In the genomic region with DNA sequence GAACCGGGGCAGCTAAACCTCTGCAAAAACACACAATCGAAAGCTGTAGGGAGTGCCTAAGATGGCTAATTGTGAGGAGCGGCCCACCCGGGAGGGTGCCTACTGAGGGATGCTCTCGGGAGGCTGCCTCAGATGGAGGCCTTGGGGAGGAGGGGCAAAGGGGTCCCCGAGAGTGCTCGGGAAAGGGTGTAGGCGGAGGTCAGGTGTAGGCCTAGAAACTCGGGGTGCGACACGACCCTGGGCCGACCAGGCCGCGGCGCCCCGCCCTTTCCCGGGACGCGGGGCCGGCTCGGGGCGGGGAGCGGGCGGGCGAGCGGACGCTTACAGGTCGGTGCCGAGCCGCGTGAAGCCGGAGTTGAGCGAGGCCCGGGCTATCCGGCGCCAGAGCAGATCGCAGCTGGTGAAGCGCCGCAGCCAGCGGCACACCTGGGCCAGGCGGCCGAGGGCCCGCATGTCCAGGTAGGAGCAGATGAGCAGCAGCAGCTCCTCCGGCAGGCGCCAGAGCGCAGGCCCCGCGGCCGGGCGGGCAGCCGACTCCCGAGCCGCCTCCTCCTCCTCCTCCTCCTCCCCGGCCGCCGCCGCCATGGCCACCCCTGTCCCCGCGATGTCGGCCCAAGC, we compare ENCODE assay signal across 1 cellular context.
A peak's percentile ranks its signal among the peaks of the same experiment; 100 is the strongest.
TF ChIP-seq lines count a peak whose summit lies in the region.

No MANE protein-coding gene starts in this region.

TF ChIP-seq in HepG2, 621 proteins besides CTCF, POLR2A, EP300 and RAD21 (continued from another document and continues in another):
- TF ChIP-seq, protein P1, sequence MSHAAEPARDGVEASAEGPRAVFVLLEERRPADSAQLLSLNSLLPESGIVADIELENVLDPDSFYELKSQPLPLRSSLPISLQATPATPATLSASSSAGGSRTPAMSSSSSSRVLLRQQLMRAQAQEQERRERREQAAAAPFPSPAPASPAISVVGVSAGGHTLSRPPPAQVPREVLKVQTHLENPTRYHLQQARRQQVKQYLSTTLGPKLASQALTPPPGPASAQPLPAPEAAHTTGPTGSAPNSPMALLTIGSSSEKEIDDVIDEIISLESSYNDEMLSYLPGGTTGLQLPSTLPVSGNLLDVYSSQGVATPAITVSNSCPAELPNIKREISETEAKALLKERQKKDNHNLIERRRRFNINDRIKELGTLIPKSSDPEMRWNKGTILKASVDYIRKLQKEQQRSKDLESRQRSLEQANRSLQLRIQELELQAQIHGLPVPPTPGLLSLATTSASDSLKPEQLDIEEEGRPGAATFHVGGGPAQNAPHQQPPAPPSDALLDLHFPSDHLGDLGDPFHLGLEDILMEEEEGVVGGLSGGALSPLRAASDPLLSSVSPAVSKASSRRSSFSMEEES (CRISPR knock-in tag; IDR thresholded peaks at IDR 0.05): no peak
- TF ChIP-seq NFKB2 (CRISPR knock-in tag; IDR thresholded peaks at IDR 0.05; ENCODE audit: borderline replicate concordance) (peak; percentile 84; the same call in 1 of the 2 replicates), ZNF503 (CRISPR knock-in tag; IDR thresholded peaks at IDR 0.05) (peak; percentile 71; the same call in 1 of the 2 replicates), KLF11 (CRISPR knock-in tag; IDR thresholded peaks at IDR 0.05) (no peak), ZBTB7A (CRISPR knock-in tag; IDR thresholded peaks at IDR 0.05) (peak; percentile 12; the same call in 1 of the 2 replicates), FOXO1 (CRISPR knock-in tag; IDR thresholded peaks at IDR 0.05) (peak; percentile 57; the same call in 1 of the 2 replicates), NR2F2 (IDR thresholded peaks at IDR 0.05; ENCODE audit: borderline replicate concordance, low read depth) (no peak), MAFG (CRISPR knock-in tag; IDR thresholded peaks at IDR 0.05) (peak; percentile 28; the same call in 1 of the 2 replicates), ZNF383 (CRISPR knock-in tag; IDR thresholded peaks at IDR 0.05; ENCODE audit: borderline replicate concordance) (no peak), ZNF121 (CRISPR knock-in tag; IDR thresholded peaks at IDR 0.05) (0 out of 2 replicates have a peak, but pooled peaks have one; percentile 40), KMT2A (CRISPR knock-in tag; IDR thresholded peaks at IDR 0.05) (peak; percentile 77), ZNF569 (CRISPR knock-in tag; IDR thresholded peaks at IDR 0.05; ENCODE audit: borderline replicate concordance) (no peak), ZNF790 (CRISPR knock-in tag; IDR thresholded peaks at IDR 0.05; ENCODE audit: borderline replicate concordance) (peak; percentile 29; the same call in 1 of the 2 replicates), RARA (CRISPR knock-in tag; IDR thresholded peaks at IDR 0.05) (peak; percentile 11), FOXA3 (CRISPR knock-in tag; IDR thresholded peaks at IDR 0.05) (peak; percentile 33; the same call in 1 of the 2 replicates), ZNF20 (CRISPR knock-in tag; IDR thresholded peaks at IDR 0.05) (no peak), TOPORS (CRISPR knock-in tag; IDR thresholded peaks at IDR 0.05) (peak; percentile 60; the same call in 1 of the 2 replicates), ZNF558 (CRISPR knock-in tag; IDR thresholded peaks at IDR 0.05; ENCODE audit: borderline replicate concordance) (no peak), ZMAT3 (CRISPR knock-in tag; conservative IDR thresholded peaks at IDR 0.05) (peak; percentile 73; the same call in 1 of the 2 replicates), PRDM15 (CRISPR knock-in tag; IDR thresholded peaks at IDR 0.05) (peak; percentile 56; the same call in 1 of the 2 replicates), NCOA2 (CRISPR knock-in tag; IDR thresholded peaks at IDR 0.05) (no peak), TOE1 (CRISPR knock-in tag; IDR thresholded peaks at IDR 0.05) (peak; percentile 41; the same call in 1 of the 2 replicates), DDIT3 (CRISPR knock-in tag; IDR thresholded peaks at IDR 0.05) (no peak), MBD4 (IDR thresholded peaks at IDR 0.05; ENCODE audit: borderline replicate concordance, low read length) (no peak), SALL2 (CRISPR knock-in tag; IDR thresholded peaks at IDR 0.05) (peak; percentile 46), ZNF788 (CRISPR knock-in tag; IDR thresholded peaks at IDR 0.05; ENCODE audit: borderline replicate concordance) (no peak), ZNF547 (CRISPR knock-in tag; IDR thresholded peaks at IDR 0.05) (peak; percentile 53; the same call in 1 of the 2 replicates), ASH2L (IDR thresholded peaks at IDR 0.05; ENCODE audit: insufficient read length, low read depth, low read length) (no peak), NR2F1 (CRISPR knock-in tag; IDR thresholded peaks at IDR 0.05) (no peak), REPIN1 (CRISPR knock-in tag; IDR thresholded peaks at IDR 0.05; ENCODE audit: borderline replicate concordance, low read depth) (no peak), DBP (CRISPR knock-in tag; IDR thresholded peaks at IDR 0.05; ENCODE audit: not compliant biosample characterization) (peak; percentile 40), REL (CRISPR knock-in tag; conservative IDR thresholded peaks at IDR 0.05) (no peak), ZNF234 (CRISPR knock-in tag; conservative IDR thresholded peaks at IDR 0.05) (peak; percentile 94; the same call in 1 of the 2 replicates), ZNF770 (CRISPR knock-in tag; IDR thresholded peaks at IDR 0.05) (peak; percentile 78; the same call in 1 of the 2 replicates), ZNF501 (CRISPR knock-in tag; IDR thresholded peaks at IDR 0.05) (peak; percentile 48), HOXA3 (CRISPR knock-in tag; IDR thresholded peaks at IDR 0.05) (peak; percentile 61), POGZ (CRISPR knock-in tag; IDR thresholded peaks at IDR 0.05) (peak; percentile 16; the same call in 1 of the 2 replicates), RAD51 (IDR thresholded peaks at IDR 0.05; ENCODE audit: borderline replicate concordance) (no peak), ZNF317 (CRISPR knock-in tag; IDR thresholded peaks at IDR 0.05) (no peak), ZSCAN20 (CRISPR knock-in tag; IDR thresholded peaks at IDR 0.05; ENCODE audit: borderline replicate concordance) (peak; percentile 91; the same call in 1 of the 2 replicates), ZNF776 (CRISPR knock-in tag; IDR thresholded peaks at IDR 0.05) (no peak)
- TF ChIP-seq, protein P2, sequence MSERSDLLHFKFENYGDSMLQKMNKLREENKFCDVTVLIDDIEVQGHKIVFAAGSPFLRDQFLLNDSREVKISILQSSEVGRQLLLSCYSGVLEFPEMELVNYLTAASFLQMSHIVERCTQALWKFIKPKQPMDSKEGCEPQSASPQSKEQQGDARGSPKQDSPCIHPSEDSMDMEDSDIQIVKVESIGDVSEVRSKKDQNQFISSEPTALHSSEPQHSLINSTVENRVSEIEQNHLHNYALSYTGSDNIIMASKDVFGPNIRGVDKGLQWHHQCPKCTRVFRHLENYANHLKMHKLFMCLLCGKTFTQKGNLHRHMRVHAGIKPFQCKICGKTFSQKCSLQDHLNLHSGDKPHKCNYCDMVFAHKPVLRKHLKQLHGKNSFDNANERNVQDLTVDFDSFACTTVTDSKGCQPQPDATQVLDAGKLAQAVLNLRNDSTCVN (CRISPR knock-in tag; IDR thresholded peaks at IDR 0.05; ENCODE audit: borderline replicate concordance): peak; percentile 7; the same call in 1 of the 2 replicates
- TF ChIP-seq, protein P3, sequence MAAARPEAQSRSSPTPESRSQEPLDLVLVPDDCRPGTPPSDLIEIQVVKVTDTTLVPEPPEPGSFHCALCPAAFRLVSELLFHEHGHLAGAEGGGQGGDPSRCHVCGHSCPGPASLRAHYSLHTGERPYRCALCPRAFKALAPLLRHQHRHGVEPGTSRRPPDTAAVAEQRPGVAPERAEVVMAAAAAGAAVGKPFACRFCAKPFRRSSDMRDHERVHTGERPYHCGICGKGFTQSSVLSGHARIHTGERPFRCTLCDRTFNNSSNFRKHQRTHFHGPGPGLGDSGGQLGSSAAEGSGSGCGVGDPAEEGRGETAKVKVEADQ (CRISPR knock-in tag; IDR thresholded peaks at IDR 0.05; ENCODE audit: borderline replicate concordance): no peak
- TF ChIP-seq, protein P4, sequence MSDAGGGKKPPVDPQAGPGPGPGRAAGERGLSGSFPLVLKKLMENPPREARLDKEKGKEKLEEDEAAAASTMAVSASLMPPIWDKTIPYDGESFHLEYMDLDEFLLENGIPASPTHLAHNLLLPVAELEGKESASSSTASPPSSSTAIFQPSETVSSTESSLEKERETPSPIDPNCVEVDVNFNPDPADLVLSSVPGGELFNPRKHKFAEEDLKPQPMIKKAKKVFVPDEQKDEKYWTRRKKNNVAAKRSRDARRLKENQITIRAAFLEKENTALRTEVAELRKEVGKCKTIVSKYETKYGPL (CRISPR knock-in tag; IDR thresholded peaks at IDR 0.05): 0 out of 2 replicates have a peak, but pooled peaks have one; percentile 45
- TF ChIP-seq, protein P5, sequence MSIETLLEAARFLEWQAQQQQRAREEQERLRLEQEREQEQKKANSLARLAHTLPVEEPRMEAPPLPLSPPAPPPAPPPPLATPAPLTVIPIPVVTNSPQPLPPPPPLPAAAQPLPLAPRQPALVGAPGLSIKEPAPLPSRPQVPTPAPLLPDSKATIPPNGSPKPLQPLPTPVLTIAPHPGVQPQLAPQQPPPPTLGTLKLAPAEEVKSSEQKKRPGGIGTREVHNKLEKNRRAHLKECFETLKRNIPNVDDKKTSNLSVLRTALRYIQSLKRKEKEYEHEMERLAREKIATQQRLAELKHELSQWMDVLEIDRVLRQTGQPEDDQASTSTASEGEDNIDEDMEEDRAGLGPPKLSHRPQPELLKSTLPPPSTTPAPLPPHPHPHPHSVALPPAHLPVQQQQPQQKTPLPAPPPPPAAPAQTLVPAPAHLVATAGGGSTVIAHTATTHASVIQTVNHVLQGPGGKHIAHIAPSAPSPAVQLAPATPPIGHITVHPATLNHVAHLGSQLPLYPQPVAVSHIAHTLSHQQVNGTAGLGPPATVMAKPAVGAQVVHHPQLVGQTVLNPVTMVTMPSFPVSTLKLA (IDR thresholded peaks at IDR 0.05): no peak
- TF ChIP-seq, protein P6, sequence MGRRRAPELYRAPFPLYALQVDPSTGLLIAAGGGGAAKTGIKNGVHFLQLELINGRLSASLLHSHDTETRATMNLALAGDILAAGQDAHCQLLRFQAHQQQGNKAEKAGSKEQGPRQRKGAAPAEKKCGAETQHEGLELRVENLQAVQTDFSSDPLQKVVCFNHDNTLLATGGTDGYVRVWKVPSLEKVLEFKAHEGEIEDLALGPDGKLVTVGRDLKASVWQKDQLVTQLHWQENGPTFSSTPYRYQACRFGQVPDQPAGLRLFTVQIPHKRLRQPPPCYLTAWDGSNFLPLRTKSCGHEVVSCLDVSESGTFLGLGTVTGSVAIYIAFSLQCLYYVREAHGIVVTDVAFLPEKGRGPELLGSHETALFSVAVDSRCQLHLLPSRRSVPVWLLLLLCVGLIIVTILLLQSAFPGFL (CRISPR knock-in tag; IDR thresholded peaks at IDR 0.05): no peak
